In genomic region chr21:30590297-30590696, GRCh38 we compare ENCODE assay signal across 38 cellular contexts. TPM values are rescaled to one million over a fixed set of nuclear protein-coding genes. Genes with fewer than 3 reads are reported as not detected.
"Had no signal": no experiment of that assay in that cellular context is flagged by ENCODE, and none has a peak within 500 bp of the region (broad histone marks: within the 10 kb centered on the region; RNA-seq: fewer than 3 reads in every experiment).

TSS of gene KRTAP22-2 (minus strand) at chr21:30590397.

- DNase-seq: Karpas-422, Kasumi-1, MG63, MM.1S, MV-4-11, NCI-H1048, NCI-H1092, NCI-H1092 treated with DMSO at 0.1 percent for 48 hours, NCI-H1105, NCI-H1105 treated with DMSO at 0.1 percent for 48 hours, NCI-H1417, NCI-H1417 treated with DMSO at 0.1 percent for 48 hours, NCI-H1436, NCI-H1436 treated with DMSO at 0.1 percent for 48 hours, NCI-H146, NCI-H1694, NCI-H1694 treated with DMSO at 0.1 percent for 48 hours, NCI-H187, NCI-H187 treated with DMSO at 0.1 percent for 48 hours, NCI-H1930, NCI-H2029, NCI-H2029 treated with DMSO at 0.1 percent for 48 hours, NCI-H2081, NCI-H2081 treated with DMSO at 0.1 percent for 48 hours, NCI-H2107, NCI-H2171, NCI-H2171 treated with DMSO at 0.1 percent for 48 hours, NCI-H2227 treated with DMSO at 0.1 percent for 48 hours, NCI-H226, NCI-H345, NCI-H446, NCI-H446 treated with DMSO at 0.1 percent for 48 hours, NCI-H510A, NCI-H510A treated with DMSO at 0.1 percent for 48 hours had no signal

- H3K27me3 ChIP-seq: MG63 had no signal

- H3K4me3 ChIP-seq: MG63 had no signal

- H3K36me3 ChIP-seq: MG63 had no signal

RNA-seq across cellular contexts. Expression of gene KRTAP22-2, which starts in this region (rescaled TPM):
- total RNA-seq: LHCN-M2, M059J, MCF 10A, NCI-H460 had no signal
